In the genomic region with DNA sequence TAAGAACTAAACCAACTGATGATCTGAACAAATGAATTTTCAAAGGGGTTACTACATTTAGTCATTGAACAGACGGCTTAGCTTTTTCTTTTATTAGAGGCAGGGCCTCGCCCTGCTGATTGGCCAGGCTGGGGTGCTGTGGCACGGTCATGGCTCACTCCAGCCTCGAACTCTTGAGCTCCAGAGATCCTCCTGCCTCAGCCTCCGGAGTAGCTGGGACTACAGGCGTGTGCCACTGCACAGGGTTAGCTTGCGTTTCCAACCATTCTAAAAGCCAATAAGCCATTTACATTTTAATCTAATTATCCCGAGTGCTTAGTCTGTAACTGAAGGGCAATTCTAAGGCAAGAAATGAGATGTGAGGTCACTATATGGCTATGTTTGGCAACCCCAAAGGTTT, we compare ENCODE assay signal across 8 cellular contexts. TPM values are rescaled to one million over a fixed set of nuclear protein-coding genes. Genes with fewer than 3 reads are reported as not detected.
DNase-seq lines count a peak whose midpoint lies in the region; ATAC-seq and TF ChIP-seq lines count a peak whose summit lies in the region.

No MANE protein-coding gene starts in this region.

- peak; percentile 64 for DNase-seq in activated CD4-positive, alpha-beta T cell treated with anti-CD3 and anti-CD28 coated beads, Interleukin-2, amount 10 ng/mL, durations not matched to agents 24 days and 14 days
- DNase-seq in activated CD4-positive, alpha-beta T cell treated with anti-CD3 and anti-CD28 coated beads for 1 hour, result no peak
- peak; percentile 42 for DNase-seq in activated CD4-positive, alpha-beta memory T cell treated with anti-CD3 and anti-CD28 coated beads for 36 hours
- DNase-seq in foreskin keratinocyte (no peak), epidermal melanocyte (ENCODE audit: insufficient read length, low spot score) (no peak), SHP77 treated with DMSO at 0.1 percent for 48 hours (lab: John Stamatoyannopoulos, UW) (no peak)

- POLR2A ChIA-PET in activated CD4-positive, alpha-beta memory T cell treated with anti-CD3 and anti-CD28 coated beads for 36 hours (lab: Charles Lee), result interaction anchor here (0.7 to 1.2 kb wide), 3 partner anchors 30 to 212 kb away, joined by 3 to 6 read pairs (median 3); no protein-coding TSS in a partner anchor

- intact Hi-C loops in activated CD4-positive, alpha-beta T cell treated with anti-CD3 and anti-CD28 coated beads, Interleukin-2, amount 10 ng/mL, durations not matched to agents 24 days and 14 days (cut with micrococcal nuclease), result loop anchor here (2.0 to 5.0 kb wide), 4 partner anchors 52 to 1934 kb away; a partner anchor contains a TSS
- intact Hi-C loops in activated CD4-positive, alpha-beta memory T cell treated with anti-CD3 and anti-CD28 coated beads for 36 hours (cut with micrococcal nuclease), result loop anchor here (2.0 kb wide), 1 partner anchor 216 kb away; no protein-coding TSS in a partner anchor

- no peaks in the 10 kb centered on the region for H3K4me1 ChIP-seq in foreskin keratinocyte

- H3K4me1 Mint-ChIP-seq in activated CD4-positive, alpha-beta T cell treated with anti-CD3 and anti-CD28 coated beads, Interleukin-2, amount 10 ng/mL, durations not matched to agents 24 days and 14 days, result peaks cover 31% of the 10 kb centered on the region
- peaks cover 23% of the 10 kb centered on the region for H3K4me1 Mint-ChIP-seq in activated CD4-positive, alpha-beta memory T cell treated with anti-CD3 and anti-CD28 coated beads for 36 hours (ENCODE audit: low read depth)

- peaks cover 2% of the 10 kb centered on the region for H3K27me3 Mint-ChIP-seq in activated CD4-positive, alpha-beta T cell treated with anti-CD3 and anti-CD28 coated beads, Interleukin-2, amount 10 ng/mL, durations not matched to agents 24 days and 14 days
- peaks cover 5% of the 10 kb centered on the region for H3K27me3 Mint-ChIP-seq in activated CD4-positive, alpha-beta memory T cell treated with anti-CD3 and anti-CD28 coated beads for 36 hours

- H3K4me3 ChIP-seq in skin epidermis, result peak overlapping the region; percentile 80 to 99 (median 94)

- peaks cover 17% of the 10 kb centered on the region for H3K36me3 Mint-ChIP-seq in activated CD4-positive, alpha-beta T cell treated with anti-CD3 and anti-CD28 coated beads, Interleukin-2, amount 10 ng/mL, durations not matched to agents 24 days and 14 days (ENCODE audit: low read depth)
- H3K36me3 Mint-ChIP-seq in activated CD4-positive, alpha-beta memory T cell treated with anti-CD3 and anti-CD28 coated beads for 36 hours, result peaks cover 16% of the 10 kb centered on the region

- CTCF ChIA-PET in activated CD4-positive, alpha-beta memory T cell treated with anti-CD3 and anti-CD28 coated beads for 36 hours (lab: Charles Lee), result interaction anchor here (0.6 to 5.5 kb wide), 8 partner anchors 45 to 368 kb away, joined by 3 to 46 read pairs (median 4); a partner anchor contains a TSS

- ATAC-seq in foreskin keratinocyte, result no peak
- ATAC-seq in GM21825 (IDR thresholded peaks at IDR 0.05; ENCODE audit: unreplicated experiment), result no peak

- no peaks in the 10 kb centered on the region for H3K9me3 Mint-ChIP-seq in activated CD4-positive, alpha-beta T cell treated with anti-CD3 and anti-CD28 coated beads, Interleukin-2, amount 10 ng/mL, durations not matched to agents 24 days and 14 days
- no peaks in the 10 kb centered on the region for H3K9me3 Mint-ChIP-seq in activated CD4-positive, alpha-beta memory T cell treated with anti-CD3 and anti-CD28 coated beads for 36 hours

- H3K27ac Mint-ChIP-seq in activated CD4-positive, alpha-beta T cell treated with anti-CD3 and anti-CD28 coated beads, Interleukin-2, amount 10 ng/mL, durations not matched to agents 24 days and 14 days, result peak overlapping the region; percentile 99
- H3K27ac Mint-ChIP-seq in activated CD4-positive, alpha-beta memory T cell treated with anti-CD3 and anti-CD28 coated beads for 36 hours, result peak overlapping the region; percentile 100

- TF ChIP-seq CTCF in foreskin keratinocyte (conservative IDR thresholded peaks at IDR 0.05), result no peak

- peak overlapping the region; percentile 96 for H3K4me3 Mint-ChIP-seq in activated CD4-positive, alpha-beta T cell treated with anti-CD3 and anti-CD28 coated beads, Interleukin-2, amount 10 ng/mL, durations not matched to agents 24 days and 14 days
- peak overlapping the region; percentile 100 for H3K4me3 Mint-ChIP-seq in activated CD4-positive, alpha-beta memory T cell treated with anti-CD3 and anti-CD28 coated beads for 36 hours

- H3K27me3 ChIP-seq in foreskin keratinocyte, result no peaks in the 10 kb centered on the region

- H3K27ac ChIP-seq in foreskin keratinocyte (peak overlapping the region; percentile 83), skin epidermis (peak overlapping the region; percentile 78 to 100 (median 98))

RNA-seq across cellular contexts. Expression of a gene that starts 1.7 kb away (rescaled TPM):
- 42.6 and 45.5 TPM in 2 replicates for total RNA-seq in activated CD4-positive, alpha-beta T cell treated with anti-CD3 and anti-CD28 coated beads, Interleukin-2, amount 10 ng/mL, durations not matched to agents 24 days and 14 days
- total RNA-seq in activated CD4-positive, alpha-beta memory T cell treated with anti-CD3 and anti-CD28 coated beads for 36 hours, result 10 to 100 TPM; 29.6 to 30.5 TPM
- total RNA-seq in foreskin keratinocyte, result 33.5 and 36.0 TPM in 2 replicates
- 11.0 and 13.0 TPM in 2 replicates for polyA plus RNA-seq in foreskin keratinocyte

Comparison
In these comparisons a context has a peak if more than half of its experiments do, and no peak if none do; other contexts are left out.
1. DNase-seq: peak in activated CD4-positive, alpha-beta T cell treated with anti-CD3 and anti-CD28 coated beads, Interleukin-2, amount 10 ng/mL, durations not matched to agents 24 days and 14 days (single experiment) and activated CD4-positive, alpha-beta memory T cell treated with anti-CD3 and anti-CD28 coated beads for 36 hours (single experiment); none in activated CD4-positive, alpha-beta T cell treated with anti-CD3 and anti-CD28 coated beads for 1 hour (single experiment), foreskin keratinocyte (0 of 2), epidermal melanocyte (single experiment) and SHP77 treated with DMSO at 0.1 percent for 48 hours (single experiment).